ENCODE assay signal across 16 cellular contexts in genomic region chr4:4388836-4389575, GRCh38. TPM values are rescaled to one million over a fixed set of nuclear protein-coding genes. Genes with fewer than 3 reads are reported as not detected.
DNase-seq lines count a peak whose midpoint lies in the region; TF ChIP-seq lines count a peak whose summit lies in the region.
"Had no signal": no experiment of that assay in that cellular context is flagged by ENCODE, and none has a peak within 500 bp of the region (broad histone marks: within the 10 kb centered on the region; RNA-seq: fewer than 3 reads in every experiment).

No MANE protein-coding gene starts in this region.

- 81% methylated on average over 9 of the region's 18 CpGs for WGBS in mammary epithelial cell (ENCODE audit: low coverage, missing lambda C conversion rate)
- WGBS in smooth muscle cell (ENCODE audit: low lambda C conversion rate), result 84% methylated on average over 17 of the region's 18 CpGs

- CTCF ChIA-PET in mammary epithelial cell (lab: Charles Lee; ENCODE audit: low non-redundant PET), result no interaction called here

- H3K9me3 ChIP-seq in breast epithelium, result no peaks in the 10 kb centered on the region
- H3K9me3 ChIP-seq in mammary epithelial cell (replicated peaks; ENCODE audit: insufficient read depth, low read length), result no peaks in the 10 kb centered on the region
- no peaks in the 10 kb centered on the region for H3K9me3 ChIP-seq in neural cell (ENCODE audit: low read length)
- H3K9me3 ChIP-seq in smooth muscle cell (replicated peaks; ENCODE audit: low read depth), result no peaks in the 10 kb centered on the region
- no peaks in the 10 kb centered on the region for H3K9me3 ChIP-seq in MM.1S (replicated peaks; ENCODE audit: insufficient read depth, low read length)
- H3K9me3 ChIP-seq: BLaER1 treated with 17β-estradiol and CSF1 and Interleukin-3, amounts not matched to agents 10 nM and 100 nM; Caco-2; SJCRH30 had no signal

- H3F3A ChIP-seq in neural cell (ENCODE audit: insufficient read depth, low read length, poor library complexity, severe bottlenecking), result peaks cover 7% of the 10 kb centered on the region
- no peaks in the 10 kb centered on the region for H3F3A ChIP-seq in smooth muscle cell (ENCODE audit: low read depth)
- H3F3A ChIP-seq in MM.1S (ENCODE audit: insufficient read depth, low read length), result no peaks in the 10 kb centered on the region

- H3K4me3 ChIP-seq in breast epithelium (peak overlapping the region in 2 of 3 donors; percentile 58 to 74), mammary epithelial cell (replicated peaks in 1 of 3; ENCODE audit: insufficient read depth in 1 of 3, low read depth in 2 of 3, low read length in 3 of 3) (no peak overlapping the region), neural cell (ENCODE audit: low read length) (peak overlapping the region; percentile 97), smooth muscle cell (no peak overlapping the region), MM.1S (ENCODE audit: low read length) (no peak overlapping the region)
- H3K4me3 ChIP-seq: SJCRH30 had no signal

- dilution Hi-C loops in mammary epithelial cell (cut with HindIII; ENCODE audit: low sequenced_read_pairs), result no loop called here

- H3K36me3 Mint-ChIP-seq in chondrocyte (ENCODE audit: low read depth), result peaks cover 2% of the 10 kb centered on the region

- BruUV-seq in mammary epithelial cell (replicated peaks; lab: Mats Ljungman, UMichigan), result no TSS peak

- H3K4me2 ChIP-seq in mammary epithelial cell (ENCODE audit: insufficient read depth, low read depth, low read length), result no peak overlapping the region
- H3K4me2 ChIP-seq in neural cell (ENCODE audit: low read length), result peak overlapping the region; percentile 47
- no peak overlapping the region for H3K4me2 ChIP-seq in smooth muscle cell
- no peak overlapping the region for H3K4me2 ChIP-seq in MM.1S (ENCODE audit: low read depth, low read length)

- TF ChIP-seq CTCF in breast epithelium (IDR thresholded peaks at IDR 0.05), result no peak
- TF ChIP-seq CTCF in mammary epithelial cell (conservative IDR thresholded peaks at IDR 0.05 in 1 of 2, IDR thresholded peaks at IDR 0.05 in 1 of 2; ENCODE audit: extremely low read depth in 1 of 2, insufficient read depth in 1 of 2, low read depth in 1 of 2, low read length in 2 of 2), result no peak
- no peak for TF ChIP-seq CTCF in chondrocyte (IDR thresholded peaks at IDR 0.05)
- no peak for TF ChIP-seq CTCF in neural cell (IDR thresholded peaks at IDR 0.05; ENCODE audit: poor library complexity, severe bottlenecking)
- no peak for TF ChIP-seq CTCF in smooth muscle cell (IDR thresholded peaks at IDR 0.05; ENCODE audit: borderline replicate concordance, insufficient read depth, poor library complexity, severe bottlenecking)
- TF ChIP-seq CTCF in MM.1S (IDR thresholded peaks at IDR 0.05; ENCODE audit: low read length), result no peak
- no peak for TF ChIP-seq CTCF in GM13977 (IDR thresholded peaks at IDR 0.05; ENCODE audit: extremely low read depth, insufficient read depth, missing control alignments)

- in situ Hi-C loops in mammary epithelial cell (cut with MboI; ENCODE audit: low sequenced_read_pairs in 2 of 2) (no loop called here), GM13977 (cut with MboI; ENCODE audit: low pct_unique_long_range_greater_than_20kb, low sequenced_read_pairs, unreplicated experiment) (no loop called here)

- peak overlapping the region in 1 of 2 donors; percentile 19 for H3K27ac ChIP-seq in breast epithelium
- H3K27ac ChIP-seq in mammary epithelial cell (ENCODE audit: insufficient read depth, low read depth, low read length), result no peak overlapping the region
- no peak overlapping the region for H3K27ac ChIP-seq in neural cell (ENCODE audit: low read length)
- no peak overlapping the region for H3K27ac ChIP-seq in smooth muscle cell (ENCODE audit: low read depth)
- H3K27ac ChIP-seq in MM.1S (ENCODE audit: low read length), result no peak overlapping the region
- H3K27ac ChIP-seq: BLaER1 treated with 17β-estradiol and CSF1 and Interleukin-3, amounts not matched to agents 10 nM and 100 nM; RWPE1; SJCRH30 had no signal

- no peak overlapping the region for H3K27ac Mint-ChIP-seq in chondrocyte (ENCODE audit: unreplicated experiment)
- H3K27ac Mint-ChIP-seq: GM23338 had no signal

- H3K4me1 Mint-ChIP-seq in chondrocyte (ENCODE audit: low read depth), result peaks cover 11% of the 10 kb centered on the region

- peaks cover 12 to 57% of the 10 kb centered on the region in 2 donors for H3K27me3 ChIP-seq in breast epithelium
- no peaks in the 10 kb centered on the region for H3K27me3 ChIP-seq in mammary epithelial cell (ENCODE audit: insufficient read depth, low read length)
- no peaks in the 10 kb centered on the region for H3K27me3 ChIP-seq in neural cell (ENCODE audit: insufficient read depth, low read depth, low read length)
- H3K27me3 ChIP-seq in smooth muscle cell (ENCODE audit: low read depth), result peaks cover 60% of the 10 kb centered on the region
- peaks cover 48% of the 10 kb centered on the region for H3K27me3 ChIP-seq in MM.1S (replicated peaks; ENCODE audit: insufficient read depth, low read length)

- no peaks in the 10 kb centered on the region for H3K9me3 Mint-ChIP-seq in chondrocyte (ENCODE audit: low read depth)
- H3K9me3 Mint-ChIP-seq: GM23338 had no signal

- H3K27me3 Mint-ChIP-seq in chondrocyte (ENCODE audit: low read depth), result peaks cover 56% of the 10 kb centered on the region

- no peak for TF ChIP-seq RAD21 in neural cell (conservative IDR thresholded peaks at IDR 0.05)

- H3K9ac ChIP-seq in mammary epithelial cell (ENCODE audit: insufficient read depth, low read length) (no peak overlapping the region), neural cell (ENCODE audit: low read length) (peak overlapping the region; percentile 97), smooth muscle cell (ENCODE audit: low read depth) (no peak overlapping the region), MM.1S (ENCODE audit: low read length) (no peak overlapping the region)

- peaks cover 8 to 13% of the 10 kb centered on the region in 2 donors for H3K4me1 ChIP-seq in breast epithelium
- H3K4me1 ChIP-seq in mammary epithelial cell (ENCODE audit: insufficient read depth, low read length), result peaks cover 26% of the 10 kb centered on the region
- peaks cover 7% of the 10 kb centered on the region for H3K4me1 ChIP-seq in smooth muscle cell (ENCODE audit: low read depth)
- H3K4me1 ChIP-seq in MM.1S (ENCODE audit: low read length), result no peaks in the 10 kb centered on the region
- H3K4me1 ChIP-seq: SJCRH30 had no signal

- DNase-seq in breast epithelium (ENCODE audit: low spot score in 2 of 2), result no peak
- no peak for DNase-seq in mammary epithelial cell
- peak; percentile 73 for DNase-seq in chondrocyte (ENCODE audit: low spot score)
- no peak for DNase-seq in smooth muscle cell (lab: John Stamatoyannopoulos, UW; ENCODE audit: unreplicated experiment)
- no peak for DNase-seq in MM.1S
- DNase-seq in NCI-H2107 (lab: John Stamatoyannopoulos, UW), result no peak
- DNase-seq in GM13977 (ENCODE audit: low spot score), result no peak
- DNase-seq: 8988T, Caco-2, NCI-H1048, NCI-H345, SJCRH30 had no signal

- no peak overlapping the region for H3K4me3 Mint-ChIP-seq in chondrocyte (ENCODE audit: unreplicated experiment)

- TF ChIP-seq POLR2A in breast epithelium (IDR thresholded peaks at IDR 0.05), result no peak

- H3K9me2 ChIP-seq in neural cell (ENCODE audit: insufficient read depth, low read length) (no peaks in the 10 kb centered on the region), MM.1S (replicated peaks; ENCODE audit: insufficient read depth, low read length) (no peaks in the 10 kb centered on the region)

- H3K36me3 ChIP-seq in breast epithelium (no peaks in the 10 kb centered on the region), mammary epithelial cell (ENCODE audit: insufficient read depth, low read length) (no peaks in the 10 kb centered on the region), neural cell (ENCODE audit: insufficient read depth, low read length) (peaks cover 28% of the 10 kb centered on the region), smooth muscle cell (ENCODE audit: low read depth) (no peaks in the 10 kb centered on the region), MM.1S (replicated peaks; ENCODE audit: insufficient read depth, low read length) (no peaks in the 10 kb centered on the region)
- H3K36me3 ChIP-seq: BLaER1 treated with 17β-estradiol and CSF1 and Interleukin-3, amounts not matched to agents 10 nM and 100 nM; SJCRH30 had no signal

- no peak overlapping the region for H2AFZ ChIP-seq in mammary epithelial cell (ENCODE audit: low read depth, low read length)
- H2AFZ ChIP-seq in neural cell (ENCODE audit: low read depth, low read length), result no peak overlapping the region
- no peak overlapping the region for H2AFZ ChIP-seq in smooth muscle cell (ENCODE audit: low read depth)
- no peak overlapping the region for H2AFZ ChIP-seq in MM.1S (ENCODE audit: low read length)
- H2AFZ ChIP-seq: GM23338 had no signal

- no peak for TF ChIP-seq EP300 in neural cell (conservative IDR thresholded peaks at IDR 0.05; ENCODE audit: poor library complexity, severe bottlenecking)

- H4K20me1 ChIP-seq in mammary epithelial cell (ENCODE audit: insufficient read depth, low read length) (no peaks in the 10 kb centered on the region), neural cell (ENCODE audit: insufficient read depth) (peaks cover 9% of the 10 kb centered on the region), smooth muscle cell (ENCODE audit: low read depth) (no peaks in the 10 kb centered on the region), MM.1S (ENCODE audit: insufficient read depth, low read length) (no peaks in the 10 kb centered on the region)

- intact Hi-C loops in breast epithelium (cut with DNase I; ENCODE audit: low total_unique reads) (no loop called here), mammary epithelial cell (cut with micrococcal nuclease) (no loop called here)

- H3K79me2 ChIP-seq in mammary epithelial cell (ENCODE audit: insufficient read depth, low read length) (no peaks in the 10 kb centered on the region), neural cell (replicated peaks; ENCODE audit: insufficient read depth, low read length) (peaks cover 66% of the 10 kb centered on the region), smooth muscle cell (ENCODE audit: low read depth) (no peaks in the 10 kb centered on the region), MM.1S (ENCODE audit: low read length) (no peaks in the 10 kb centered on the region)

TF ChIP-seq in neural cell, 6 proteins besides CTCF, POLR2A, EP300 and RAD21 (continues in another document):
- TF ChIP-seq EZH2 (IDR thresholded peaks at IDR 0.05; ENCODE audit: borderline replicate concordance, insufficient read depth, low read length, poor library complexity, severe bottlenecking) (no peak), TAF1 (IDR thresholded peaks at IDR 0.05; ENCODE audit: low read depth) (no peak), MXI1 (conservative IDR thresholded peaks at IDR 0.05; ENCODE audit: poor library complexity, severe bottlenecking) (no peak), SMC3 (conservative IDR thresholded peaks at IDR 0.05; ENCODE audit: poor library complexity) (no peak), POLR2AphosphoS5 (IDR thresholded peaks at IDR 0.05) (no peak)

RNA-seq across cellular contexts. Expression of gene NSG1, which starts 2.1 kb away (rescaled TPM):
- 1 to 10 TPM in 2 of 3 donors, under 1 TPM in 1; 0.48 to 7.3 (median 6.2) TPM for total RNA-seq in breast epithelium
- total RNA-seq in mammary epithelial cell, result 10 to 100 TPM; 17.5 to 31.4 TPM
- 41.0 TPM for polyA plus RNA-seq in mammary epithelial cell
- 60.6 TPM for polyA minus RNA-seq in mammary epithelial cell
- total RNA-seq in chondrocyte, result 0.42 TPM in 1 of 3 replicates, not detected in the others
- 847 and 921 TPM in 2 replicates for polyA plus RNA-seq in neural cell
- polyA minus RNA-seq in neural cell, result 536 and 549 TPM in 2 replicates
- 11.4 and 15.4 TPM in 2 replicates for total RNA-seq in smooth muscle cell
- polyA plus RNA-seq in smooth muscle cell, result 8.4 and 19.0 TPM in 2 replicates
- total RNA-seq: SJCRH30 had no signal

Comparison
In these comparisons a context has a peak if more than half of its experiments do, and no peak if none do; other contexts are left out.
1. H3K4me3 ChIP-seq: peak in breast epithelium (2 of 3) and neural cell (single experiment); none in mammary epithelial cell (0 of 3), smooth muscle cell (single experiment) and MM.1S (single experiment).